Comparison of ENCODE assay signal across 34 cellular contexts in the genomic region with DNA sequence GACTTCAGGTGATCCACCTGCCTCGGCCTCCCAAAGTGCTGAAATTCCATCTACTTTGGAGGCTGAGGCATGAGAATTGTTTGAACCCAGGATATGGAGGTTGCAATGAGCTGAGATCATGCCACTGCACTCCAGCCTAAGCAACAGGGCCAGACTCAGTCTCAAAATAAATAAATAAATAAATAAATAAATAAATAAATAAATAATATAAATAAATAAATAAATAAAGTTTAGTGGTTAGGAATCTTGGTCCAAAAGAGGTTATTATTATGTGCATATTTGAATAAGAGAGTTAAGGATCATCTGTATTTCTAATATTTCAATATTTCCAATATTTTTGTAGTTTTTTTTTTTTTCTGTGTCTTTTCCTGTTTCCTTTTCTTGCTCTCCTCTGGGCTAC.
DNase-seq lines count a peak whose midpoint lies in the region; ATAC-seq, FAIRE-seq and TF ChIP-seq lines count a peak whose summit lies in the region.
"Had no signal": no experiment of that assay in that cellular context is flagged by ENCODE, and none has a peak within 500 bp of the region (broad histone marks: within the 10 kb centered on the region; RNA-seq: fewer than 3 reads in every experiment).

No MANE protein-coding gene starts in this region.

- H3K27me3 Mint-ChIP-seq in activated naive CD4-positive, alpha-beta T cell treated with anti-CD3 and anti-CD28 coated beads for 36 hours (ENCODE audit: low read depth), result no peaks in the 10 kb centered on the region
- H3K27me3 Mint-ChIP-seq: CD4-positive, alpha-beta T cell had no signal

- H3K4me3 ChIP-seq in A549 (no peak overlapping the region), HEK293 (ENCODE audit: low read depth, low read length) (no peak overlapping the region), stomach (no peak overlapping the region)
- H3K4me3 ChIP-seq: BLaER1; BLaER1 treated with 17β-estradiol and CSF1 and Interleukin-3, amounts not matched to agents 10 nM and 100 nM had no signal

- no peak for TF ChIP-seq RAD21 in A549 (conservative IDR thresholded peaks at IDR 0.05 in 1 of 2, IDR thresholded peaks at IDR 0.05 in 1 of 2)

- H3K36me3 ChIP-seq in HEK293 (ENCODE audit: control insufficient read depth in 2 of 2, insufficient read depth in 1 of 2, low read length in 2 of 2) (no peaks in the 10 kb centered on the region; a peak in 1 of 3 replicates), stomach (no peaks in the 10 kb centered on the region)
- H3K36me3 ChIP-seq: BE2C; BLaER1; BLaER1 treated with 17β-estradiol and CSF1 and Interleukin-3, amounts not matched to agents 10 nM and 100 nM had no signal

- CTCF ChIA-PET in A549 (lab: Yijun Ruan, JAX), result no interaction called here
- CTCF ChIA-PET in HEK293 (lab: Yijun Ruan, JAX), result no interaction called here
- CTCF ChIA-PET in activated naive CD4-positive, alpha-beta T cell treated with anti-CD3 and anti-CD28 coated beads for 36 hours (lab: Charles Lee), result no interaction called here

- intact Hi-C loops in stomach (cut with DNase I; ENCODE audit: low total_unique reads), result no loop called here
- intact Hi-C loops in activated naive CD4-positive, alpha-beta T cell treated with anti-CD3 and anti-CD28 coated beads for 36 hours (cut with micrococcal nuclease), result no loop called here

- 73% methylated on average over 1 of the region's 1 CpG for WGBS in A549 (ENCODE audit: missing lambda C conversion rate)
- 93 to 100% (median 98%) methylated on average over 1 of the region's 1 CpG for WGBS in stomach, 5 donors

- no peak for DNase-seq in A549 (ENCODE audit: low read depth in 1 of 2, low spot score in 1 of 2)
- DNase-seq in stomach, result no peak
- no peak for DNase-seq in activated naive CD4-positive, alpha-beta T cell treated with anti-CD3 and anti-CD28 coated beads for 36 hours
- DNase-seq in NCI-H187 treated with DMSO at 0.1 percent for 48 hours (lab: John Stamatoyannopoulos, UW), result no peak
- DNase-seq: 8988T; ACHN; AML-193; BE2C; C1 segment of cervical spinal cord; Caco-2; Calu3; CD4-positive, alpha-beta memory T cell; CD4-positive, alpha-beta T cell; CD4-positive, CD25-positive, alpha-beta regulatory T cell; CD8-positive, alpha-beta memory T cell; CD8-positive, alpha-beta T cell; COR-L47; DMS 273 treated with DMSO at 0.1 percent for 48 hours; DMS153; DMS53; DMS79; DMS79 treated with DMSO at 0.1 percent for 48 hours; DND-41; EL had no signal

- TF ChIP-seq EP300 in A549 (IDR thresholded peaks at IDR 0.05) (no peak), stomach (IDR thresholded peaks at IDR 0.05) (no peak)

- H3K9me3 Mint-ChIP-seq in activated naive CD4-positive, alpha-beta T cell treated with anti-CD3 and anti-CD28 coated beads for 36 hours, result no peaks in the 10 kb centered on the region
- H3K9me3 Mint-ChIP-seq: CD4-positive, alpha-beta memory T cell; CD4-positive, alpha-beta T cell; CD8-positive, alpha-beta memory T cell; CD8-positive, alpha-beta T cell had no signal

- H3K36me3 Mint-ChIP-seq in activated naive CD4-positive, alpha-beta T cell treated with anti-CD3 and anti-CD28 coated beads for 36 hours (ENCODE audit: low read depth), result no peaks in the 10 kb centered on the region
- H3K36me3 Mint-ChIP-seq: CD14-positive monocyte; CD4-positive, alpha-beta memory T cell; CD4-positive, CD25-positive, alpha-beta regulatory T cell; CD8-positive, alpha-beta T cell had no signal

- no peak overlapping the region for H3K4me2 ChIP-seq in A549
- H3K4me2 ChIP-seq: BLaER1; BLaER1 treated with 17β-estradiol and CSF1 and Interleukin-3, amounts not matched to agents 10 nM and 100 nM had no signal

- H3K27ac Mint-ChIP-seq in activated naive CD4-positive, alpha-beta T cell treated with anti-CD3 and anti-CD28 coated beads for 36 hours, result no peak overlapping the region
- H3K27ac Mint-ChIP-seq: B cell; CD4-positive, alpha-beta memory T cell; CD4-positive, alpha-beta T cell; CD4-positive, CD25-positive, alpha-beta regulatory T cell; CD8-positive, alpha-beta memory T cell; CD8-positive, alpha-beta T cell had no signal

- POLR2A ChIA-PET in A549 (lab: Yijun Ruan, JAX), result no interaction called here
- POLR2A ChIA-PET in HEK293 (lab: Yijun Ruan, JAX), result interaction anchor here (0.7 kb wide), 1 partner anchor 7 kb away, joined by 5 read pairs; no protein-coding TSS in a partner anchor

- no peaks in the 10 kb centered on the region for H3K4me1 Mint-ChIP-seq in activated naive CD4-positive, alpha-beta T cell treated with anti-CD3 and anti-CD28 coated beads for 36 hours (ENCODE audit: low read depth)
- H3K4me1 Mint-ChIP-seq: B cell; CD4-positive, alpha-beta memory T cell; CD4-positive, CD25-positive, alpha-beta regulatory T cell had no signal

- TF ChIP-seq CTCF in A549 (IDR thresholded peaks at IDR 0.05) (no peak), HEK293 (tag by site-specific recombination; IDR thresholded peaks at IDR 0.05) (no peak), stomach (IDR thresholded peaks at IDR 0.05) (no peak)

- ATAC-seq in A549, result no peak
- ATAC-seq: CD8-positive, alpha-beta T cell had no signal

- no peak overlapping the region for H3K4me3 Mint-ChIP-seq in activated naive CD4-positive, alpha-beta T cell treated with anti-CD3 and anti-CD28 coated beads for 36 hours
- H3K4me3 Mint-ChIP-seq: B cell; CD14-positive monocyte; CD4-positive, alpha-beta memory T cell; CD4-positive, alpha-beta T cell; CD4-positive, CD25-positive, alpha-beta regulatory T cell; CD8-positive, alpha-beta memory T cell; CD8-positive, alpha-beta T cell had no signal

- no peak overlapping the region for H3K27ac ChIP-seq in A549
- H3K27ac ChIP-seq in HEK293 (ENCODE audit: extremely low read depth, low read depth, low read length), result no peak overlapping the region
- H3K27ac ChIP-seq in stomach, result no peak overlapping the region
- H3K27ac ChIP-seq: 22Rv1; BLaER1; BLaER1 treated with 17β-estradiol and CSF1 and Interleukin-3, amounts not matched to agents 10 nM and 100 nM; C4-2B had no signal

- FAIRE-seq in A549 (lab: Jason Lieb, UNC) (no peak), TTC549 (lab: Jason Lieb, UNC) (peak; percentile 29)
- FAIRE-seq: A204.1, D721Med had no signal

- 0 out of 3 replicates have a peak, but pooled peaks cover 4% of the 10 kb centered on the region for H3K4me1 ChIP-seq in A549
- H3K4me1 ChIP-seq in HEK293 (ENCODE audit: control insufficient read depth, insufficient read depth, low read length), result no peaks in the 10 kb centered on the region; the same call in 1 of the 2 replicates
- peaks cover 0 to 6% (median 5%) of the 10 kb centered on the region in 4 donors for H3K4me1 ChIP-seq in stomach
- H3K4me1 ChIP-seq: BE2C, Caco-2 had no signal

- H3K9me3 ChIP-seq in A549, result no peaks in the 10 kb centered on the region
- H3K9me3 ChIP-seq in HEK293 (ENCODE audit: control insufficient read depth, insufficient read depth, low read depth, low read length), result no peaks in the 10 kb centered on the region
- H3K9me3 ChIP-seq in stomach, result no peaks in the 10 kb centered on the region
- H3K9me3 ChIP-seq: BE2C, Caco-2 had no signal

- H3K27me3 ChIP-seq in stomach, result peaks cover 0 to 11% (median 10%) of the 10 kb centered on the region in 3 donors
- H3K27me3 ChIP-seq: BE2C had no signal

- no peak for TF ChIP-seq POLR2A in A549 (IDR thresholded peaks at IDR 0.05; ENCODE audit: low read length)
- no peak for TF ChIP-seq POLR2A in stomach (IDR thresholded peaks at IDR 0.05)

TF ChIP-seq in A549, 52 proteins besides CTCF, POLR2A, EP300 and RAD21:
- no peak for TF ChIP-seq ZSCAN20 (CRISPR knock-in tag; IDR thresholded peaks at IDR 0.05)
- peak; percentile 84 for TF ChIP-seq ZC3H11A (IDR thresholded peaks at IDR 0.05)

TF ChIP-seq in HEK293, 187 proteins besides CTCF, POLR2A, EP300 and RAD21 (continues in another document):
- no peak for TF ChIP-seq ZNF843 (tag by site-specific recombination; IDR thresholded peaks at IDR 0.05)
- TF ChIP-seq, protein P1, sequence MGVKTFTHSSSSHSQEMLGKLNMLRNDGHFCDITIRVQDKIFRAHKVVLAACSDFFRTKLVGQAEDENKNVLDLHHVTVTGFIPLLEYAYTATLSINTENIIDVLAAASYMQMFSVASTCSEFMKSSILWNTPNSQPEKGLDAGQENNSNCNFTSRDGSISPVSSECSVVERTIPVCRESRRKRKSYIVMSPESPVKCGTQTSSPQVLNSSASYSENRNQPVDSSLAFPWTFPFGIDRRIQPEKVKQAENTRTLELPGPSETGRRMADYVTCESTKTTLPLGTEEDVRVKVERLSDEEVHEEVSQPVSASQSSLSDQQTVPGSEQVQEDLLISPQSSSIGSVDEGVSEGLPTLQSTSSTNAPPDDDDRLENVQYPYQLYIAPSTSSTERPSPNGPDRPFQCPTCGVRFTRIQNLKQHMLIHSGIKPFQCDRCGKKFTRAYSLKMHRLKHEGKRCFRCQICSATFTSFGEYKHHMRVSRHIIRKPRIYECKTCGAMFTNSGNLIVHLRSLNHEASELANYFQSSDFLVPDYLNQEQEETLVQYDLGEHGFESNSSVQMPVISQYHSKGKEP (tag by site-specific recombination; IDR thresholded peaks at IDR 0.05), result no peak
- TF ChIP-seq ZNF529 (tag by site-specific recombination; IDR thresholded peaks at IDR 0.05; ENCODE audit: insufficient replicate concordance), result peak; percentile 82
- no peak for TF ChIP-seq ZNF677 (tag by site-specific recombination; IDR thresholded peaks at IDR 0.05)
- no peak for TF ChIP-seq YY1 (tag by site-specific recombination; IDR thresholded peaks at IDR 0.05)
- no peak for TF ChIP-seq IKZF3 (tag by site-specific recombination; IDR thresholded peaks at IDR 0.05)
- TF ChIP-seq ZNF626 (tag by site-specific recombination; IDR thresholded peaks at IDR 0.05), result no peak
- TF ChIP-seq ZNF266 (tag by site-specific recombination; IDR thresholded peaks at IDR 0.05; ENCODE audit: low read depth), result peak; percentile 86
- TF ChIP-seq, protein P2, sequence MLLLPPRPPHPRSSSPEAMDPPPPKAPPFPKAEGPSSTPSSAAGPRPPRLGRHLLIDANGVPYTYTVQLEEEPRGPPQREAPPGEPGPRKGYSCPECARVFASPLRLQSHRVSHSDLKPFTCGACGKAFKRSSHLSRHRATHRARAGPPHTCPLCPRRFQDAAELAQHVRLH (tag by site-specific recombination; IDR thresholded peaks at IDR 0.05), result peak; percentile 84
- TF ChIP-seq ZFP37 (tag by site-specific recombination; IDR thresholded peaks at IDR 0.05), result peak; percentile 98

Comparison
In these comparisons a context has a peak if more than half of its experiments do, and no peak if none do; other contexts are left out.
1. Of the 5 proteins assayed by ChIP-seq in both HEK293 and A549: peak only in HEK293: REST and ZNF302; only in A549: none; in both: none; in neither: 3.